ENCODE assay signal across 1 cellular context in genomic region chr19:54644056-54644455, GRCh38.
TF ChIP-seq lines count a peak whose summit lies in the region.

No MANE protein-coding gene starts in this region.

TF ChIP-seq in K562, 482 proteins besides CTCF, POLR2A, EP300 and RAD21:
- TF ChIP-seq, protein P1, sequence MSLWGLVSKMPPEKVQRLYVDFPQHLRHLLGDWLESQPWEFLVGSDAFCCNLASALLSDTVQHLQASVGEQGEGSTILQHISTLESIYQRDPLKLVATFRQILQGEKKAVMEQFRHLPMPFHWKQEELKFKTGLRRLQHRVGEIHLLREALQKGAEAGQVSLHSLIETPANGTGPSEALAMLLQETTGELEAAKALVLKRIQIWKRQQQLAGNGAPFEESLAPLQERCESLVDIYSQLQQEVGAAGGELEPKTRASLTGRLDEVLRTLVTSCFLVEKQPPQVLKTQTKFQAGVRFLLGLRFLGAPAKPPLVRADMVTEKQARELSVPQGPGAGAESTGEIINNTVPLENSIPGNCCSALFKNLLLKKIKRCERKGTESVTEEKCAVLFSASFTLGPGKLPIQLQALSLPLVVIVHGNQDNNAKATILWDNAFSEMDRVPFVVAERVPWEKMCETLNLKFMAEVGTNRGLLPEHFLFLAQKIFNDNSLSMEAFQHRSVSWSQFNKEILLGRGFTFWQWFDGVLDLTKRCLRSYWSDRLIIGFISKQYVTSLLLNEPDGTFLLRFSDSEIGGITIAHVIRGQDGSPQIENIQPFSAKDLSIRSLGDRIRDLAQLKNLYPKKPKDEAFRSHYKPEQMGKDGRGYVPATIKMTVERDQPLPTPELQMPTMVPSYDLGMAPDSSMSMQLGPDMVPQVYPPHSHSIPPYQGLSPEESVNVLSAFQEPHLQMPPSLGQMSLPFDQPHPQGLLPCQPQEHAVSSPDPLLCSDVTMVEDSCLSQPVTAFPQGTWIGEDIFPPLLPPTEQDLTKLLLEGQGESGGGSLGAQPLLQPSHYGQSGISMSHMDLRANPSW (CRISPR knock-in tag; IDR thresholded peaks at IDR 0.05): no peak
- TF ChIP-seq TSHZ1 (CRISPR knock-in tag; IDR thresholded peaks at IDR 0.05) (no peak), ZNF518B (CRISPR knock-in tag; IDR thresholded peaks at IDR 0.05) (no peak), FIP1L1 (IDR thresholded peaks at IDR 0.05; ENCODE audit: low read depth, low read length, poor library complexity, severe bottlenecking) (no peak), ETS2 (tag; IDR thresholded peaks at IDR 0.05; ENCODE audit: borderline replicate concordance, poor library complexity, severe bottlenecking) (no peak), MXI1 (IDR thresholded peaks at IDR 0.05; ENCODE audit: low read depth, low read length) (no peak), GABPB2 (CRISPR knock-in tag; conservative IDR thresholded peaks at IDR 0.05) (no peak), PRDM10 (IDR thresholded peaks at IDR 0.05; ENCODE audit: partially characterized antibody) (peak; percentile 15)
